In the genomic region with DNA sequence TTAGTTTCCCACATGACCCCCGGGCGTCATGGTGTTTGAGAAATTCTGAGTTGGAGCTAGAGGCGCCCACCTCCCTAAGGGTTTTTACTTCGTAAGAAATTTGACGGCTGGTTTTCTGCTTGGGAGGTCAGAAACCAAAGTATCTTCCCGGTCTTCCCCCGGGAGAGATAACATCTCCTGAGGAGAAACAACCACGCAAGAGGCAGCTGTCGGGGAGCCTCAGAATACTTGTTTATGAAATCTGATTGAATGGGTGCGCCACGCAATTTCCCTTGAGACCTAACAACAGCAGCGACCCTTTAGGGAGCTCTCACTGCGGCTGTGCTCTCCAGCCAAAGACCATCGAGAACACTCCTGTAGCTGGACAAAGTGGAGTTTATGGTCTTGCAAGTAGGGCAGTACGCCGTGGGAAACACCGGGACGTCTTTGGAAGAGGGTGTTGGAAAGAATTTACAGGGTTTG, we compare ENCODE assay signal across 8 cellular contexts. TPM values are rescaled to one million over a fixed set of nuclear protein-coding genes. Genes with fewer than 3 reads are reported as not detected.
A peak's percentile ranks its signal among the peaks of the same experiment; 100 is the strongest.
DNase-seq lines count a peak whose midpoint lies in the region; ATAC-seq and TF ChIP-seq lines count a peak whose summit lies in the region.

No MANE protein-coding gene starts in this region.

- H3K4me1 ChIP-seq in body of pancreas (peaks cover 32% of the 10 kb centered on the region), spleen (peaks cover 26 to 49% (median 38%) of the 10 kb centered on the region in 6 donors)

- peaks cover 0 to 3% (median 0%) of the 10 kb centered on the region in 3 donors for H3K9me3 ChIP-seq in body of pancreas
- H3K9me3 ChIP-seq in spleen, result no peaks in the 10 kb centered on the region

- TF ChIP-seq POLR2A in body of pancreas (IDR thresholded peaks at IDR 0.05), result no peak
- no peak for TF ChIP-seq POLR2A in spleen (IDR thresholded peaks at IDR 0.05)

- H3K27ac ChIP-seq in C4-2B, result peak overlapping the region; percentile 99
- H3K27ac ChIP-seq in body of pancreas, result peak overlapping the region; percentile 78 to 98 (median 97)
- H3K27ac ChIP-seq in spleen, result peak overlapping the region; percentile 74 to 99 (median 98)

- ATAC-seq in body of pancreas (no peak), GM19452 (IDR thresholded peaks at IDR 0.05; ENCODE audit: unreplicated experiment) (no peak), HG02970 (IDR thresholded peaks at IDR 0.05; ENCODE audit: low FRiP score, unreplicated experiment) (no peak)

- H3K36me3 ChIP-seq in body of pancreas (replicated peaks in 1 of 2; ENCODE audit: insufficient read depth in 1 of 2, low read depth in 2 of 2), result peaks cover 0 to 2% of the 10 kb centered on the region in 2 donors
- H3K36me3 ChIP-seq in spleen, result peaks cover 0 to 13% (median 6%) of the 10 kb centered on the region in 6 donors

- H3K4me3 ChIP-seq in body of pancreas (peak overlapping the region; percentile 68 to 77), spleen (peak overlapping the region; percentile 75 to 98 (median 92))

- DNase-seq in GM20000 (ENCODE audit: low spot score) (peak; percentile 37), NCI-H345 treated with DMSO at 0.1 percent for 48 hours (lab: John Stamatoyannopoulos, UW; ENCODE audit: unreplicated experiment) (peak; percentile 56), body of pancreas (peak; percentile 30 to 39 (median 34)), iPS-NIHi7 (ENCODE audit: extremely low spot score) (peak; percentile 26), spleen (peak; percentile 79)

- H3K27me3 ChIP-seq in body of pancreas (no peaks in the 10 kb centered on the region), spleen (replicated peaks in 1 of 7) (no peaks in the 10 kb centered on the region)

- TF ChIP-seq CTCF in C4-2B (conservative IDR thresholded peaks at IDR 0.05), result no peak
- no peak for TF ChIP-seq CTCF in GM20000 (IDR thresholded peaks at IDR 0.05; ENCODE audit: extremely low read depth, missing control alignments)
- TF ChIP-seq CTCF in body of pancreas (IDR thresholded peaks at IDR 0.05), result no peak
- TF ChIP-seq CTCF in spleen (IDR thresholded peaks at IDR 0.05 in 8 of 11, conservative IDR thresholded peaks at IDR 0.05 in 3 of 11), result no peak

- WGBS in body of pancreas, 2 donors, result 1% methylated on average over 15 to 18 of the region's 18 CpGs
- WGBS in spleen, 5 donors, result 1 to 2% (median 2%) methylated on average over 18 of the region's 18 CpGs

- intact Hi-C loops in body of pancreas (cut with DNase I), result no loop called here
- intact Hi-C loops in spleen (cut with DNase I; ENCODE audit: low total_unique reads), result loop anchor here (5.0 kb wide), 1 partner anchor 120 kb away; the partner anchor contains the start of gene RALY

RNA-seq across cellular contexts. Expression of gene EIF2S2, which starts 0.6 kb away (rescaled TPM):
- total RNA-seq in body of pancreas (10 to 100 TPM; 22.6 to 40.2 TPM), spleen (10 to 100 TPM; 34.8 to 45.3 (median 39.9) TPM)
- polyA plus RNA-seq in spleen, result 10 to 100 TPM; 30.0 to 40.9 (median 37.1) TPM

Comparison
In these comparisons a context has a peak if more than half of its experiments do, and no peak if none do; other contexts are left out.
1. DNase-seq: peak in every context shown above with its lines; median percentile 79 in spleen; 56 in NCI-H345 treated with DMSO at 0.1 percent for 48 hours; 37 in GM20000; 34 in body of pancreas; 26 in iPS-NIHi7.